8 cellular contexts compared by ENCODE assay signal in genomic region chr10:132570771-132571564, GRCh38. TPM values are rescaled to one million over a fixed set of nuclear protein-coding genes. Genes with fewer than 3 reads are reported as not detected.
DNase-seq lines count a peak whose midpoint lies in the region; ATAC-seq and TF ChIP-seq lines count a peak whose summit lies in the region.

No MANE protein-coding gene starts in this region.

- no peak for TF ChIP-seq POLR2A in tibial nerve (IDR thresholded peaks at IDR 0.05)

- peak overlapping the region in 1 of 4 donors; percentile 40 for H3K27ac ChIP-seq in tibial nerve

- intact Hi-C loops in activated CD8-positive, alpha-beta T cell treated with anti-CD3 and anti-CD28 coated beads for 36 hours (cut with micrococcal nuclease), result no loop called here
- intact Hi-C loops in left cardiac atrium (cut with DNase I), result loop anchor here (10.0 kb wide), 2 partner anchors 64 to 106 kb away; no protein-coding TSS in a partner anchor

- no peaks in the 10 kb centered on the region for H3K36me3 Mint-ChIP-seq in activated CD8-positive, alpha-beta T cell treated with anti-CD3 and anti-CD28 coated beads, Interleukin-2, amount 10 ng/mL, durations not matched to agents 7 days and 5 days (ENCODE audit: low read depth)
- no peaks in the 10 kb centered on the region for H3K36me3 Mint-ChIP-seq in activated CD8-positive, alpha-beta T cell treated with anti-CD3 and anti-CD28 coated beads for 36 hours (ENCODE audit: low read depth)
- H3K36me3 Mint-ChIP-seq in endothelial cell (ENCODE audit: low read depth, unreplicated experiment), result no peaks in the 10 kb centered on the region

- no peaks in the 10 kb centered on the region for H3K27me3 Mint-ChIP-seq in activated CD8-positive, alpha-beta T cell treated with anti-CD3 and anti-CD28 coated beads, Interleukin-2, amount 10 ng/mL, durations not matched to agents 7 days and 5 days (ENCODE audit: low read depth)
- no peaks in the 10 kb centered on the region for H3K27me3 Mint-ChIP-seq in activated CD8-positive, alpha-beta T cell treated with anti-CD3 and anti-CD28 coated beads for 36 hours
- peaks cover 3% of the 10 kb centered on the region for H3K27me3 Mint-ChIP-seq in endothelial cell (ENCODE audit: unreplicated experiment)

- H3K36me3 ChIP-seq in tibial nerve, result no peaks in the 10 kb centered on the region

- H3K9me3 Mint-ChIP-seq in activated CD8-positive, alpha-beta T cell treated with anti-CD3 and anti-CD28 coated beads, Interleukin-2, amount 10 ng/mL, durations not matched to agents 7 days and 5 days (ENCODE audit: insufficient read depth), result no peaks in the 10 kb centered on the region
- no peaks in the 10 kb centered on the region for H3K9me3 Mint-ChIP-seq in activated CD8-positive, alpha-beta T cell treated with anti-CD3 and anti-CD28 coated beads for 36 hours
- no peaks in the 10 kb centered on the region for H3K9me3 Mint-ChIP-seq in endothelial cell (ENCODE audit: unreplicated experiment)

- TF ChIP-seq EP300 in tibial nerve (IDR thresholded peaks at IDR 0.05), result no peak

- no peaks in the 10 kb centered on the region for H3K27me3 ChIP-seq in tibial nerve

- CTCF ChIA-PET in activated CD8-positive, alpha-beta T cell treated with anti-CD3 and anti-CD28 coated beads, Interleukin-2, amount 10 ng/mL, durations not matched to agents 7 days and 5 days (lab: Charles Lee), result interaction anchor here (1.1 to 2.3 kb wide), 4 partner anchors 10 to 62 kb away, joined by 3 to 10 read pairs (median 4); no protein-coding TSS in a partner anchor
- CTCF ChIA-PET in activated CD8-positive, alpha-beta T cell treated with anti-CD3 and anti-CD28 coated beads for 36 hours (lab: Charles Lee), result interaction anchor here (0.8 to 1.9 kb wide), 4 partner anchors 20 to 29 kb away, joined by 3 to 6 read pairs (median 3); no protein-coding TSS in a partner anchor

- no peak overlapping the region for H3K4me3 Mint-ChIP-seq in activated CD8-positive, alpha-beta T cell treated with anti-CD3 and anti-CD28 coated beads, Interleukin-2, amount 10 ng/mL, durations not matched to agents 7 days and 5 days
- no peak overlapping the region for H3K4me3 Mint-ChIP-seq in activated CD8-positive, alpha-beta T cell treated with anti-CD3 and anti-CD28 coated beads for 36 hours
- H3K4me3 Mint-ChIP-seq in endothelial cell (ENCODE audit: unreplicated experiment), result no peak overlapping the region

- no peaks in the 10 kb centered on the region for H3K9me3 ChIP-seq in tibial nerve

- WGBS in tibial nerve, 2 donors, result 77 to 87% methylated on average over 17 to 25 of the region's 25 CpGs

- no peak for DNase-seq in activated CD8-positive, alpha-beta T cell treated with anti-CD3 and anti-CD28 coated beads, Interleukin-2, amount 10 ng/mL, durations not matched to agents 7 days and 5 days
- no peak for DNase-seq in activated CD8-positive, alpha-beta T cell treated with anti-CD3 and anti-CD28 coated beads for 36 hours
- DNase-seq in NCI-H345 (lab: John Stamatoyannopoulos, UW) (peak; percentile 55), left cardiac atrium (no peak), tibial nerve (ENCODE audit: low spot score in 2 of 2) (no peak), HuH-7 (ENCODE audit: low spot score) (no peak), endothelial cell (ENCODE audit: low spot score) (no peak)

- no peak for TF ChIP-seq CTCF in activated CD8-positive, alpha-beta T cell treated with anti-CD3 and anti-CD28 coated beads for 36 hours (IDR thresholded peaks at IDR 0.05)
- TF ChIP-seq CTCF in tibial nerve (IDR thresholded peaks at IDR 0.05) (no peak), endothelial cell (IDR thresholded peaks at IDR 0.05; ENCODE audit: unreplicated experiment) (no peak)

- H3K27ac Mint-ChIP-seq in activated CD8-positive, alpha-beta T cell treated with anti-CD3 and anti-CD28 coated beads, Interleukin-2, amount 10 ng/mL, durations not matched to agents 7 days and 5 days, result peak overlapping the region; percentile 79
- no peak overlapping the region for H3K27ac Mint-ChIP-seq in activated CD8-positive, alpha-beta T cell treated with anti-CD3 and anti-CD28 coated beads for 36 hours
- H3K27ac Mint-ChIP-seq in endothelial cell (ENCODE audit: unreplicated experiment), result no peak overlapping the region

- H3K4me1 ChIP-seq in tibial nerve, result peaks cover 0 to 40% (median 30%) of the 10 kb centered on the region in 4 donors

- POLR2A ChIA-PET in activated CD8-positive, alpha-beta T cell treated with anti-CD3 and anti-CD28 coated beads, Interleukin-2, amount 10 ng/mL, durations not matched to agents 7 days and 5 days (lab: Charles Lee), result no interaction called here
- POLR2A ChIA-PET in activated CD8-positive, alpha-beta T cell treated with anti-CD3 and anti-CD28 coated beads for 36 hours (lab: Charles Lee), result interaction anchor here (0.8 to 1.8 kb wide), 7 partner anchors 10 to 94 kb away, joined by 3 to 9 read pairs (median 4); no protein-coding TSS in a partner anchor

- H3K4me3 ChIP-seq in tibial nerve, result peak overlapping the region in 1 of 4 donors; percentile 6

- peaks cover 8% of the 10 kb centered on the region for H3K4me1 Mint-ChIP-seq in activated CD8-positive, alpha-beta T cell treated with anti-CD3 and anti-CD28 coated beads, Interleukin-2, amount 10 ng/mL, durations not matched to agents 7 days and 5 days (ENCODE audit: low read depth)
- H3K4me1 Mint-ChIP-seq in activated CD8-positive, alpha-beta T cell treated with anti-CD3 and anti-CD28 coated beads for 36 hours (ENCODE audit: low read depth), result peaks cover 23% of the 10 kb centered on the region
- peaks cover 3% of the 10 kb centered on the region for H3K4me1 Mint-ChIP-seq in endothelial cell (ENCODE audit: unreplicated experiment)

- ATAC-seq in activated CD8-positive, alpha-beta T cell treated with anti-CD3 and anti-CD28 coated beads, Interleukin-2, amount 10 ng/mL, durations not matched to agents 7 days and 5 days, result no peak
- no peak for ATAC-seq in activated CD8-positive, alpha-beta T cell treated with anti-CD3 and anti-CD28 coated beads for 36 hours
- ATAC-seq in HG02870 (IDR thresholded peaks at IDR 0.05; ENCODE audit: unreplicated experiment), result peak; percentile 28
- peak; percentile 12 to 37 for ATAC-seq in left cardiac atrium

RNA-seq across cellular contexts. Expression of gene INPP5A, which starts 33.4 kb away (rescaled TPM):
- total RNA-seq in activated CD8-positive, alpha-beta T cell treated with anti-CD3 and anti-CD28 coated beads, Interleukin-2, amount 10 ng/mL, durations not matched to agents 7 days and 5 days, result 1 to 10 TPM; 9.9 TPM
- 10 to 100 TPM in 1 of 2 experiments, 1 to 10 TPM in 1; 9.6 to 10.4 TPM for total RNA-seq in activated CD8-positive, alpha-beta T cell treated with anti-CD3 and anti-CD28 coated beads for 36 hours
- total RNA-seq in left cardiac atrium, result 10 to 100 TPM; 74.4 to 95.3 TPM
- 100 to 1,000 TPM in 1 of 4 donors, 10 to 100 TPM in 3; 73.8 to 101 (median 86.2) TPM for total RNA-seq in tibial nerve
- total RNA-seq in endothelial cell (ENCODE audit: unreplicated experiment), result 45.2 TPM

Comparison
In these comparisons a context has a peak if more than half of its experiments do, and no peak if none do; other contexts are left out.
1. ATAC-seq: peak in HG02870 (single experiment) and left cardiac atrium (2 of 2); none in activated CD8-positive, alpha-beta T cell treated with anti-CD3 and anti-CD28 coated beads, Interleukin-2, amount 10 ng/mL, durations not matched to agents 7 days and 5 days (single experiment) and activated CD8-positive, alpha-beta T cell treated with anti-CD3 and anti-CD28 coated beads for 36 hours (single experiment).